In genomic region chr10:11863353-11864105, GRCh38 we compare ENCODE assay signal across 9 cellular contexts. TPM values are rescaled to one million over a fixed set of nuclear protein-coding genes. Genes with fewer than 3 reads are reported as not detected.
A peak's percentile ranks its signal among the peaks of the same experiment; 100 is the strongest.
DNase-seq lines count a peak whose midpoint lies in the region; ATAC-seq lines count a peak whose summit lies in the region.
"Had no signal": no experiment of that assay in that cellular context is flagged by ENCODE, and none has a peak within 500 bp of the region (broad histone marks: within the 10 kb centered on the region; RNA-seq: fewer than 3 reads in every experiment).

No MANE protein-coding gene starts in this region.

- CTCF ChIA-PET in activated CD8-positive, alpha-beta T cell treated with anti-CD3 and anti-CD28 coated beads, Interleukin-2, amount 10 ng/mL, durations not matched to agents 7 days and 5 days (lab: Charles Lee), result interaction anchor here (1.5 to 2.0 kb wide), 2 partner anchors 14 to 41 kb away, joined by 3 to 6 read pairs; no protein-coding TSS in a partner anchor

- peak; percentile 94 to 96 for ATAC-seq in CD4-positive, CD25-positive, alpha-beta regulatory T cell (ENCODE audit: low read depth in 2 of 2)
- ATAC-seq in GM19463 (IDR thresholded peaks at IDR 0.05; ENCODE audit: unreplicated experiment), result peak; percentile 98
- ATAC-seq in HG03469 (IDR thresholded peaks at IDR 0.05; ENCODE audit: unreplicated experiment), result peak; percentile 94
- peak; percentile 97 for ATAC-seq in activated CD8-positive, alpha-beta T cell treated with anti-CD3 and anti-CD28 coated beads, Interleukin-2, amount 10 ng/mL, durations not matched to agents 7 days and 5 days

- H3K27me3 Mint-ChIP-seq in CD4-positive, CD25-positive, alpha-beta regulatory T cell, result peaks cover 17% of the 10 kb centered on the region
- peaks cover 26% of the 10 kb centered on the region for H3K27me3 Mint-ChIP-seq in activated CD8-positive, alpha-beta T cell treated with anti-CD3 and anti-CD28 coated beads, Interleukin-2, amount 10 ng/mL, durations not matched to agents 7 days and 5 days (ENCODE audit: low read depth)

- peaks cover 0 to 2% (median 0%) of the 10 kb centered on the region in 7 donors for H3K9me3 Mint-ChIP-seq in CD4-positive, CD25-positive, alpha-beta regulatory T cell
- H3K9me3 Mint-ChIP-seq in activated CD8-positive, alpha-beta T cell treated with anti-CD3 and anti-CD28 coated beads, Interleukin-2, amount 10 ng/mL, durations not matched to agents 7 days and 5 days (ENCODE audit: insufficient read depth), result no peaks in the 10 kb centered on the region

- peak; percentile 25 to 92 (median 79) for DNase-seq in CD4-positive, CD25-positive, alpha-beta regulatory T cell
- peak; percentile 84 for DNase-seq in activated CD8-positive, alpha-beta T cell treated with anti-CD3 and anti-CD28 coated beads, Interleukin-2, amount 10 ng/mL, durations not matched to agents 7 days and 5 days
- DNase-seq in stimulated activated CD4-positive, alpha-beta T cell treated with anti-CD3 and anti-CD28 coated beads, Interleukin-4, amount 100 ng/mL, for 24 hours, result peak; percentile 70
- DNase-seq in occipital lobe (lab: John Stamatoyannopoulos, UW), result no peak
- DNase-seq in COLO668 (lab: John Stamatoyannopoulos, UW; ENCODE audit: unreplicated experiment), result no peak
- DNase-seq in mucosa of gallbladder (ENCODE audit: low spot score), result no peak

- no peaks in the 10 kb centered on the region for H3K27me3 ChIP-seq in CD4-positive, CD25-positive, alpha-beta regulatory T cell (ENCODE audit: control insufficient read depth, insufficient read depth, low read length)

- peaks cover 7 to 24% (median 18%) of the 10 kb centered on the region in 4 donors for H3K4me1 Mint-ChIP-seq in CD4-positive, CD25-positive, alpha-beta regulatory T cell
- H3K4me1 Mint-ChIP-seq in activated CD8-positive, alpha-beta T cell treated with anti-CD3 and anti-CD28 coated beads, Interleukin-2, amount 10 ng/mL, durations not matched to agents 7 days and 5 days (ENCODE audit: low read depth), result peaks cover 25% of the 10 kb centered on the region

- H3K27ac Mint-ChIP-seq in CD4-positive, CD25-positive, alpha-beta regulatory T cell, result peak overlapping the region; percentile 90 to 98 (median 98)
- peak overlapping the region; percentile 72 for H3K27ac Mint-ChIP-seq in activated CD8-positive, alpha-beta T cell treated with anti-CD3 and anti-CD28 coated beads, Interleukin-2, amount 10 ng/mL, durations not matched to agents 7 days and 5 days

- peak overlapping the region; percentile 34 to 82 (median 58) for H3K4me3 Mint-ChIP-seq in CD4-positive, CD25-positive, alpha-beta regulatory T cell
- peak overlapping the region; percentile 56 for H3K4me3 Mint-ChIP-seq in activated CD8-positive, alpha-beta T cell treated with anti-CD3 and anti-CD28 coated beads, Interleukin-2, amount 10 ng/mL, durations not matched to agents 7 days and 5 days

- H3K9me3 ChIP-seq in CD4-positive, CD25-positive, alpha-beta regulatory T cell (ENCODE audit: control insufficient read depth in 2 of 2, low read length in 2 of 2), result no peaks in the 10 kb centered on the region

- no peaks in the 10 kb centered on the region for H3K36me3 Mint-ChIP-seq in CD4-positive, CD25-positive, alpha-beta regulatory T cell
- no peaks in the 10 kb centered on the region for H3K36me3 Mint-ChIP-seq in activated CD8-positive, alpha-beta T cell treated with anti-CD3 and anti-CD28 coated beads, Interleukin-2, amount 10 ng/mL, durations not matched to agents 7 days and 5 days (ENCODE audit: low read depth)

- H3K4me3 ChIP-seq in CD4-positive, CD25-positive, alpha-beta regulatory T cell (ENCODE audit: low read depth, low read length), result peak overlapping the region; percentile 92
- H3K4me3 ChIP-seq: lung had no signal

- peaks cover 17% of the 10 kb centered on the region for H3K4me1 ChIP-seq in CD4-positive, CD25-positive, alpha-beta regulatory T cell (ENCODE audit: control insufficient read depth, insufficient read depth, low read length, poor library complexity, severe bottlenecking)

- POLR2A ChIA-PET in activated CD8-positive, alpha-beta T cell treated with anti-CD3 and anti-CD28 coated beads, Interleukin-2, amount 10 ng/mL, durations not matched to agents 7 days and 5 days (lab: Charles Lee), result no interaction called here

- peak overlapping the region; percentile 68 for H3K27ac ChIP-seq in CD4-positive, CD25-positive, alpha-beta regulatory T cell (ENCODE audit: insufficient read depth, low read length, poor library complexity, severe bottlenecking)

- no peaks in the 10 kb centered on the region for H3K36me3 ChIP-seq in CD4-positive, CD25-positive, alpha-beta regulatory T cell (ENCODE audit: control insufficient read depth, insufficient read depth, low read length)

RNA-seq across cellular contexts. Expression of gene PROSER2, which starts 40.4 kb away (rescaled TPM):
- 1.3 TPM for total RNA-seq in CD4-positive, CD25-positive, alpha-beta regulatory T cell
- under 1 TPM in 2 of 4 donors, not detected in 2; 0.25 to 0.65 TPM for polyA plus RNA-seq in CD4-positive, CD25-positive, alpha-beta regulatory T cell
- total RNA-seq in activated CD8-positive, alpha-beta T cell treated with anti-CD3 and anti-CD28 coated beads, Interleukin-2, amount 10 ng/mL, durations not matched to agents 7 days and 5 days, result under 1 TPM; 0.29 to 0.74 TPM
- total RNA-seq in occipital lobe (0.47 TPM), mucosa of gallbladder (8.8 TPM)

Comparison
In these comparisons a context has a peak if more than half of its experiments do, and no peak if none do; other contexts are left out.
1. DNase-seq: peak in CD4-positive, CD25-positive, alpha-beta regulatory T cell (3 of 3), activated CD8-positive, alpha-beta T cell treated with anti-CD3 and anti-CD28 coated beads, Interleukin-2, amount 10 ng/mL, durations not matched to agents 7 days and 5 days (single experiment) and stimulated activated CD4-positive, alpha-beta T cell treated with anti-CD3 and anti-CD28 coated beads, Interleukin-4, amount 100 ng/mL, for 24 hours (single experiment); none in occipital lobe (single experiment), COLO668 (single experiment) and mucosa of gallbladder (single experiment).
2. Peak in every context shown above with its lines, with median percentiles within 50 percentile points of each other: ATAC-seq.